In the genomic region with DNA sequence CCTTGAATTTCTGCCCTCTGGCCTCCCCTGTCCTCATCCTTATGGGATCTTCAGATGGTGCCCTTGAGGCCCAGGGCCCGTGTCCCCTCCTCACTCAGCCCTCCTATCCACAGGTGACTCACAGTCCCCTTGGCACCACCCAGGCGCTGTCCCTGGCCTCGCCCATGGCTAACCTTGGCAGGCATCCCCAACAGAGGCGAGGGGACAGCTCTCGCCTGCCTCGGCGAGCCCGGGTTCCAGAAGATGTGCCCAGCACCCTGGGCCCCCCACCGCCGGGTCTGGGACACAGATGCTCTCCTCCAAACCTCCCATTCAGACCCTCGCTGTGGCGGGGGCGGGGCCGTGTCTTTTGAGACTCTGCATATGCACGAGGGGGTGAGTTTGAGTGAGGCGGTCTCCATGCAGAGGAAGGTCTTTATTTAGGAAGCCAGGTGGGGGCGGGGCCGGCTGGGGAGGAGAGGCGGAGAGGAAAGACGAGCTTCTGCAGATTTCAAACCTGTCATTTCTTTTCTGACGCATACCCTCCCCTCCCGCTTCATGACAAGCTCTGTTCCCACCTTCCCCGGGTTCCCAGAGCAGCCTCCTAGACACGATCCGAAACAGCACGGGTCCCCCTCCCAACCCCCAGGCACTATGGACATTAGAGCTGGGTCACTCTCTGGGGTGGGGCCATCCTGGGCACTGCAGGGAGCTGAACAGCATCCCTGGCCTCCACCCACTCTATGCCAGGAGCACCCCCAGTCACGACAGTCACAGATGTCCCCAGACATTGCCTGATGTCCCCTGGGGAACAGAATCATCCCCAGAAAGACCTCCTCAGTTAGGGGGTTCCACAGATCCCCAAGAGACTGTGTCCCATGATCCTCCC, we compare ENCODE assay signal across 21 cellular contexts. TPM values are rescaled to one million over a fixed set of nuclear protein-coding genes. Genes with fewer than 3 reads are reported as not detected.
DNase-seq lines count a peak whose midpoint lies in the region; ATAC-seq, FAIRE-seq and TF ChIP-seq lines count a peak whose summit lies in the region.
"Had no signal": no experiment of that assay in that cellular context is flagged by ENCODE, and none has a peak within 500 bp of the region (broad histone marks: within the 10 kb centered on the region; RNA-seq: fewer than 3 reads in every experiment).

No MANE protein-coding gene starts in this region.

- TF ChIP-seq CTCF in right atrium auricular region (IDR thresholded peaks at IDR 0.05) = no peak
- no peak for TF ChIP-seq CTCF in HepG2 (CRISPR knock-in tag; IDR thresholded peaks at IDR 0.05)

- H2AFZ ChIP-seq in HepG2 (ENCODE audit: low read length) = no peak overlapping the region

- no peak overlapping the region for H3K9ac ChIP-seq in HepG2 (ENCODE audit: insufficient read depth, low read depth, low read length)

- no peak for FAIRE-seq in HepG2 (lab: Jason Lieb, UNC)
- FAIRE-seq: A204.1 had no signal

- H3K27ac ChIP-seq in right atrium auricular region (no peak overlapping the region), HepG2 (ENCODE audit: extremely low read length, insufficient read depth, low read length) (no peak overlapping the region)
- H3K27ac ChIP-seq: sigmoid colon, transverse colon had no signal

- BruUV-seq in HepG2 (replicated peaks; lab: Mats Ljungman, UMichigan) = no TSS peak

- DNase-seq in Right ventricle myocardium inferior (ENCODE audit: missing footprints) (no peak), right atrium auricular region (ENCODE audit: low spot score) (no peak), cerebellum (ENCODE audit: low spot score) (peak; percentile 26), HepG2 (ENCODE audit: low spot score) (no peak), NCI-H510A treated with DMSO at 0.1 percent for 48 hours (lab: John Stamatoyannopoulos, UW) (no peak), glomerular visceral epithelial cell (ENCODE audit: extremely low spot score) (no peak)
- no peak for DNase-seq in stimulated activated CD4-positive, alpha-beta T cell treated with anti-CD3 and anti-CD28 coated beads, Interleukin-4, amount 100 ng/mL, for 24 hours
- DNase-seq: activated CD4-positive, CD25-positive, alpha-beta regulatory T cell treated with anti-CD3 and anti-CD28 coated beads, Interleukin-2, amount 50 U/mL, for 72 hours; activated naive CD4-positive, alpha-beta T cell; CD4-positive, alpha-beta T cell; dermis blood vessel endothelial cell; DND-41; MM.1S; NCI-H187 treated with DMSO at 0.1 percent for 48 hours; NCI-H82; sigmoid colon; stimulated activated CD4-positive, alpha-beta T cell treated with anti-CD3 and anti-CD28 coated beads, Interleukin-2, amount 100 ng/mL, for 48 hours; T-helper 2 cell; transverse colon had no signal

- no peak overlapping the region for H3K4me3 ChIP-seq in right atrium auricular region
- H3K4me3 ChIP-seq in HepG2 (replicated peaks in 1 of 3; ENCODE audit: insufficient read depth in 1 of 3, low read depth in 2 of 3, low read length in 3 of 3) = peak overlapping the region in 1 of 3 experiments; percentile 30; a peak in 1 of 6 replicates
- H3K4me3 ChIP-seq: sigmoid colon, transverse colon had no signal

- no peak for TF ChIP-seq POLR2A in HepG2 (IDR thresholded peaks at IDR 0.05; ENCODE audit: insufficient read depth in 1 of 2, low read depth in 2 of 2, low read length in 2 of 2)

- H3K79me2 ChIP-seq in HepG2 (ENCODE audit: insufficient read depth, low read length) = no peaks in the 10 kb centered on the region

- peak overlapping the region; percentile 48 for H3K4me2 ChIP-seq in HepG2 (ENCODE audit: low read depth, low read length)

- CTCF ChIA-PET in HepG2 (lab: Yijun Ruan, JAX; ENCODE audit: low intra/inter-chr PET ratio, low total read pairs) = no interaction called here

- H3K27me3 ChIP-seq in right atrium auricular region (no peaks in the 10 kb centered on the region), HepG2 (ENCODE audit: control insufficient read depth in 1 of 2, insufficient read depth in 2 of 2, low read length in 2 of 2) (no peaks in the 10 kb centered on the region)
- H3K27me3 ChIP-seq: sigmoid colon, transverse colon had no signal

- TF ChIP-seq EP300 in HepG2 (IDR thresholded peaks at IDR 0.05; ENCODE audit: low read depth in 2 of 2, low read length in 2 of 2) (no peak), HepG2 (CRISPR knock-in tag; IDR thresholded peaks at IDR 0.05; ENCODE audit: borderline replicate concordance) (no peak)

- H3K9me3 ChIP-seq in right atrium auricular region (no peaks in the 10 kb centered on the region), HepG2 (ENCODE audit: low read length) (no peaks in the 10 kb centered on the region)
- H3K9me3 ChIP-seq: sigmoid colon, transverse colon had no signal

- no peaks in the 10 kb centered on the region for H4K20me1 ChIP-seq in HepG2 (ENCODE audit: insufficient read depth, low read length)

- ATAC-seq in Right ventricle myocardium inferior = peak; percentile 40
- peak; percentile 11; the same call in 1 of the 3 replicates for ATAC-seq in HepG2
- no peak for ATAC-seq in HG02759 (IDR thresholded peaks at IDR 0.05; ENCODE audit: unreplicated experiment)

- in situ Hi-C loops in HepG2 (cut with HindIII; ENCODE audit: extremely low pct_ligation_motif_present, low pct_unique_long_range_greater_than_20kb) = loop anchor here (10.0 kb wide), 1 partner anchor 231 kb away; no protein-coding TSS in a partner anchor

- TF ChIP-seq RAD21 in HepG2 (CRISPR knock-in tag; IDR thresholded peaks at IDR 0.05) = no peak

- no peaks in the 10 kb centered on the region for H3K36me3 ChIP-seq in right atrium auricular region
- no peaks in the 10 kb centered on the region for H3K36me3 ChIP-seq in HepG2 (replicated peaks in 1 of 2; ENCODE audit: control insufficient read depth in 1 of 2, insufficient read depth in 2 of 2, low read length in 2 of 2)
- H3K36me3 ChIP-seq: sigmoid colon, transverse colon had no signal

- POLR2A ChIA-PET in HepG2 (lab: Yijun Ruan, JAX) = interaction anchor here (1.8 to 3.0 kb wide), 2 partner anchors 32 to 213 kb away, joined by 7 to 9 read pairs; a partner anchor contains a TSS

- H3K4me1 ChIP-seq in right atrium auricular region (no peaks in the 10 kb centered on the region), HepG2 (ENCODE audit: insufficient read depth, low read length) (peaks cover 29% of the 10 kb centered on the region)
- H3K4me1 ChIP-seq: sigmoid colon, transverse colon had no signal

- 45% methylated on average over 26 of the region's 27 CpGs for WGBS in HepG2 (ENCODE audit: low lambda C conversion rate)

- intact Hi-C loops in Right ventricle myocardium inferior (cut with DNase I) = no loop called here
- intact Hi-C loops in HepG2 (cut with micrococcal nuclease; ENCODE audit: unreplicated experiment) = no loop called here

TF ChIP-seq in HepG2, 621 proteins besides CTCF, POLR2A, EP300 and RAD21 (continues in another document):
- TF ChIP-seq TBX3 (IDR thresholded peaks at IDR 0.05; ENCODE audit: borderline replicate concordance) = no peak
- TF ChIP-seq, protein P1, sequence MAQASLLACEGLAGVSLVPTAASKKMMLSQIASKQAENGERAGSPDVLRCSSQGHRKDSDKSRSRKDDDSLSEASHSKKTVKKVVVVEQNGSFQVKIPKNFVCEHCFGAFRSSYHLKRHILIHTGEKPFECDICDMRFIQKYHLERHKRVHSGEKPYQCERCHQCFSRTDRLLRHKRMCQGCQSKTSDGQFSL (CRISPR knock-in tag; IDR thresholded peaks at IDR 0.05) = no peak

RNA-seq across cellular contexts. Expression of a gene that starts 48.5 kb away (rescaled TPM):
- total RNA-seq in Right ventricle myocardium inferior = 26.7 TPM
- total RNA-seq in right atrium auricular region = 10 to 100 TPM; 18.0 to 22.8 TPM
- 4.5 TPM for total RNA-seq in cerebellum
- total RNA-seq in HepG2 (2016; rRNA removed; fragmentation: Illumina TruSeq; extraction: Trizol) = 1.4 and 1.7 TPM in 2 replicates
- 1.3 and 2.3 TPM in 2 replicates for total RNA-seq in HepG2 (2016; cell fraction: cytosol; rRNA removed; fragmentation: Illumina TruSeq; extraction: Trizol; ENCODE audit: low read depth)
- total RNA-seq in HepG2 (2016; cell fraction: insoluble cytoplasmic fraction; rRNA removed; fragmentation: Illumina TruSeq; extraction: Trizol) = 1.3 and 1.7 TPM in 2 replicates
- total RNA-seq in HepG2 (2016; cell fraction: membrane; rRNA removed; fragmentation: Illumina TruSeq; extraction: Trizol) = 2.6 and 3.1 TPM in 2 replicates
- 1.5 TPM in 2 replicates for total RNA-seq in HepG2 (2016; cell fraction: nucleus; rRNA removed; fragmentation: Illumina TruSeq; extraction: Trizol)
- polyA plus RNA-seq in HepG2 (2011; rRNA removed) = 3.3 and 3.9 TPM in 2 replicates
- 3.1 and 3.7 TPM in 2 replicates for polyA plus RNA-seq in HepG2 (2011; cell fraction: cytosol; rRNA removed)
- polyA plus RNA-seq in HepG2 (2011; cell fraction: nucleus; rRNA removed) = 6.7 and 7.8 TPM in 2 replicates
- polyA plus RNA-seq in HepG2 (2012) = 2.6 and 4.5 TPM in 2 replicates
- polyA plus RNA-seq in HepG2 (2016; cell fraction: cytosol; fragmentation: Illumina TruSeq; extraction: Trizol; ENCODE audit: low read depth) = 7.6 and 10.4 TPM in 2 replicates
- 3.9 and 5.5 TPM in 2 replicates for polyA plus RNA-seq in HepG2 (2016; cell fraction: insoluble cytoplasmic fraction; fragmentation: Illumina TruSeq; extraction: Trizol; ENCODE audit: low read depth)
- polyA plus RNA-seq in HepG2 (2016; cell fraction: membrane; fragmentation: Illumina TruSeq; extraction: Trizol; ENCODE audit: low read depth) = 6.5 and 9.8 TPM in 2 replicates
- 7.6 and 8.6 TPM in 2 replicates for polyA plus RNA-seq in HepG2 (2016; cell fraction: nucleus; fragmentation: Illumina TruSeq; extraction: Trizol; ENCODE audit: insufficient read depth, low read depth)
- 1.2 TPM in 1 of 2 replicates, not detected in the other for polyA minus RNA-seq in HepG2 (2011; rRNA and poly(A)+ RNA removed; ENCODE audit: low replicate concordance)
- polyA minus RNA-seq in HepG2 (2011; cell fraction: cytosol; rRNA and poly(A)+ RNA removed) = 1.2 and 1.7 TPM in 2 replicates
- 1.1 and 1.2 TPM in 2 replicates for polyA minus RNA-seq in HepG2 (2011; cell fraction: nucleus; rRNA and poly(A)+ RNA removed)
